1 cellular context compared by ENCODE assay signal in genomic region chr4:138816883-138817282, GRCh38.
A peak's percentile ranks its signal among the peaks of the same experiment; 100 is the strongest.
TF ChIP-seq lines count a peak whose summit lies in the region.

No MANE protein-coding gene starts in this region.

TF ChIP-seq in HEK293, 187 proteins besides CTCF, POLR2A, EP300 and RAD21 (continued from another document and continues in another):
- TF ChIP-seq ZBTB11 (tag by site-specific recombination; conservative IDR thresholded peaks at IDR 0.05; ENCODE audit: low read depth) (no peak), ZNF585B (tag by site-specific recombination; IDR thresholded peaks at IDR 0.05) (no peak), PRDM4 (tag by site-specific recombination; IDR thresholded peaks at IDR 0.05) (peak; percentile 45; the same call in 1 of the 2 replicates), ZNF214 (tag by site-specific recombination; IDR thresholded peaks at IDR 0.05; ENCODE audit: borderline replicate concordance) (no peak), ZNF404 (tag by site-specific recombination; IDR thresholded peaks at IDR 0.05) (no peak), ZNF747 (tag by site-specific recombination; IDR thresholded peaks at IDR 0.05) (no peak), SP2 (tag by site-specific recombination; IDR thresholded peaks at IDR 0.05) (no peak), ZNF449 (tag by site-specific recombination; IDR thresholded peaks at IDR 0.05) (no peak), EGR2 (tag by site-specific recombination; IDR thresholded peaks at IDR 0.05; ENCODE audit: low read depth) (no peak), ZNF354C (tag by site-specific recombination; IDR thresholded peaks at IDR 0.05; ENCODE audit: borderline replicate concordance, low read depth) (no peak), ZNF266 (tag by site-specific recombination; IDR thresholded peaks at IDR 0.05; ENCODE audit: low read depth) (no peak), AEBP2 (tag by site-specific recombination; IDR thresholded peaks at IDR 0.05; ENCODE audit: borderline replicate concordance) (no peak), ZNF398 (tag by site-specific recombination; IDR thresholded peaks at IDR 0.05) (no peak), ZNF146 (tag by site-specific recombination; IDR thresholded peaks at IDR 0.05) (no peak), ZNF302 (tag by site-specific recombination; IDR thresholded peaks at IDR 0.05; ENCODE audit: low read depth) (no peak), TRIM28 (IDR thresholded peaks at IDR 0.05; ENCODE audit: borderline replicate concordance, low read length) (peak; percentile 92), ZBTB10 (tag by site-specific recombination; IDR thresholded peaks at IDR 0.05) (no peak), HOXC10 (CRISPR knock-in tag; IDR thresholded peaks at IDR 0.05) (no peak), ZNF223 (tag by site-specific recombination; IDR thresholded peaks at IDR 0.05) (no peak), ZNF621 (tag by site-specific recombination; IDR thresholded peaks at IDR 0.05) (no peak), ZBTB1 (tag by site-specific recombination; IDR thresholded peaks at IDR 0.05) (no peak), ZNF624 (tag by site-specific recombination; IDR thresholded peaks at IDR 0.05) (no peak), ELK4 (IDR thresholded peaks at IDR 0.05; ENCODE audit: borderline replicate concordance, low read depth, low read length) (no peak), ZNF76 (tag by site-specific recombination; IDR thresholded peaks at IDR 0.05; ENCODE audit: borderline replicate concordance, low read depth) (no peak), ZNF843 (tag by site-specific recombination; IDR thresholded peaks at IDR 0.05) (peak; percentile 64; the same call in 1 of the 2 replicates), ZNF501 (tag by site-specific recombination; IDR thresholded peaks at IDR 0.05) (peak; percentile 40; the same call in 1 of the 2 replicates), ZNF791 (tag by site-specific recombination; IDR thresholded peaks at IDR 0.05) (no peak), SCRT2 (tag by site-specific recombination; IDR thresholded peaks at IDR 0.05) (no peak), GLIS2 (tag by site-specific recombination; IDR thresholded peaks at IDR 0.05) (no peak), TCF7L2 (IDR thresholded peaks at IDR 0.05; ENCODE audit: borderline replicate concordance, low read depth, low read length) (peak; percentile 22; the same call in 1 of the 2 replicates), ZNF114 (tag by site-specific recombination; IDR thresholded peaks at IDR 0.05) (no peak), ZNF280C (tag by site-specific recombination; IDR thresholded peaks at IDR 0.05) (no peak), BCL11A (tag by site-specific recombination; IDR thresholded peaks at IDR 0.05; ENCODE audit: low read depth) (no peak), BCL11B (tag by site-specific recombination; IDR thresholded peaks at IDR 0.05; ENCODE audit: low read depth) (0 out of 2 replicates have a peak, but pooled peaks have one; percentile 32), MYNN (tag by site-specific recombination; IDR thresholded peaks at IDR 0.05; ENCODE audit: borderline replicate concordance) (no peak), ZNF514 (tag by site-specific recombination; IDR thresholded peaks at IDR 0.05) (no peak), KLF10 (tag by site-specific recombination; IDR thresholded peaks at IDR 0.05) (peak; percentile 38; the same call in 1 of the 2 replicates), YY2 (tag by site-specific recombination; IDR thresholded peaks at IDR 0.05) (no peak), ZNF391 (tag by site-specific recombination; IDR thresholded peaks at IDR 0.05; ENCODE audit: borderline replicate concordance, low read depth) (no peak), ZBTB48 (tag by site-specific recombination; IDR thresholded peaks at IDR 0.05) (no peak), PBX3 (CRISPR knock-in tag; IDR thresholded peaks at IDR 0.05) (no peak)
